ENCODE assay signal across 31 cellular contexts in genomic region chr11:110564676-110565343, GRCh38.
DNase-seq lines count a peak whose midpoint lies in the region; ATAC-seq, FAIRE-seq and TF ChIP-seq lines count a peak whose summit lies in the region.
"Had no signal": no experiment of that assay in that cellular context is flagged by ENCODE, and none has a peak within 500 bp of the region (broad histone marks: within the 10 kb centered on the region; RNA-seq: fewer than 3 reads in every experiment).

No MANE protein-coding gene starts in this region.

- FAIRE-seq in H1 (lab: Jason Lieb, UNC), result no peak
- FAIRE-seq: A204.1, GM18507, H54, pancreas, urothelium cell line had no signal

- H3K79me2 ChIP-seq in H1 (ENCODE audit: control insufficient read depth in 1 of 2, insufficient read depth in 2 of 2, low read length in 2 of 2), result no peaks in the 10 kb centered on the region

- peaks cover 28% of the 10 kb centered on the region for H3K4me1 Mint-ChIP-seq in Caco-2 (ENCODE audit: low read depth, unreplicated experiment)
- H3K4me1 Mint-ChIP-seq in mesothelial cell of epicardium, result peaks cover 51% of the 10 kb centered on the region
- H3K4me1 Mint-ChIP-seq: activated naive CD4-positive, alpha-beta T cell treated with anti-CD3 and anti-CD28 coated beads, Interleukin-2, amount 50 U/mL, for 24 hours; CD4-positive, alpha-beta memory T cell had no signal

- TF ChIP-seq EP300 in H1 (IDR thresholded peaks at IDR 0.05; ENCODE audit: borderline replicate concordance in 1 of 2, low read depth in 2 of 2, low read length in 2 of 2), result no peak

- no peaks in the 10 kb centered on the region; the same call in 1 of the 2 replicates for H3K23me2 ChIP-seq in H1 (ENCODE audit: low read depth, low read length)

- H3K4me3 Mint-ChIP-seq in Caco-2 (ENCODE audit: unreplicated experiment) (peak overlapping the region; percentile 28), mesothelial cell of epicardium (peak overlapping the region; percentile 5)
- H3K4me3 Mint-ChIP-seq: activated naive CD4-positive, alpha-beta T cell treated with anti-CD3 and anti-CD28 coated beads, Interleukin-2, amount 50 U/mL, for 24 hours; brain; CD4-positive, alpha-beta memory T cell; dendritic cell treated with granulocyte-macrophage colony-stimulating factor and Interleukin-4, amounts not matched to agents 40 ng/mL and 50 ng/mL, for 4 days; natural killer cell treated with Interleukin-12 subunit alpha and Interleukin-12 subunit beta and Interleukin-15 and Interleukin-18, amount 100 ng/mL, for 72 hours; stimulated activated naive CD8-positive, alpha-beta T cell treated with anti-CD3 and anti-CD28 coated beads, Interleukin-15, Interleukin-2, amounts not matched to agents 100 ng/mL and 50 ng/mL, for 24 hours had no signal

- H3K36me3 ChIP-seq in Caco-2 (ENCODE audit: control insufficient read depth, insufficient read depth, low read length) (no peaks in the 10 kb centered on the region), HUES48 (ENCODE audit: control insufficient read depth, insufficient read depth, low read length) (no peaks in the 10 kb centered on the region), H1 (ENCODE audit: control insufficient read depth in 2 of 4, insufficient read depth in 4 of 4, low read length in 3 of 4) (no peaks in the 10 kb centered on the region)
- H3K36me3 ChIP-seq: MG63, pancreas had no signal

- no peak for ATAC-seq in HG03469 (IDR thresholded peaks at IDR 0.05; ENCODE audit: unreplicated experiment)
- ATAC-seq in HG02870 (IDR thresholded peaks at IDR 0.05; ENCODE audit: unreplicated experiment), result no peak
- ATAC-seq: pancreas, PC-3 had no signal

- H3K79me1 ChIP-seq in H1 (ENCODE audit: low read depth, low read length), result no peaks in the 10 kb centered on the region

- no peak overlapping the region for H3K56ac ChIP-seq in H1 (replicated peaks; ENCODE audit: insufficient read length, low read depth, low read length)

- no peak overlapping the region for H4K8ac ChIP-seq in H1 (ENCODE audit: extremely low read depth, insufficient read depth, low read length)

- no peak for TF ChIP-seq CTCF in Caco-2 (IDR thresholded peaks at IDR 0.05; ENCODE audit: insufficient read depth in 1 of 2, low read depth in 1 of 2, low read length in 1 of 2, severe bottlenecking in 1 of 2, unreplicated experiment in 1 of 2)
- TF ChIP-seq CTCF in H1 (IDR thresholded peaks at IDR 0.05; ENCODE audit: control extremely low read depth in 1 of 3, insufficient read depth in 1 of 3, low read depth in 1 of 3, low read length in 3 of 3), result no peak
- no peak for TF ChIP-seq CTCF in mesothelial cell of epicardium (IDR thresholded peaks at IDR 0.05; ENCODE audit: unreplicated experiment)

- H3K27me3 Mint-ChIP-seq in Caco-2 (ENCODE audit: insufficient read depth, unreplicated experiment) (peaks cover 9% of the 10 kb centered on the region), mesothelial cell of epicardium (ENCODE audit: low read depth) (no peaks in the 10 kb centered on the region)

- TF ChIP-seq POLR2A in H1 (IDR thresholded peaks at IDR 0.05; ENCODE audit: control extremely low read depth in 1 of 2, low read depth in 2 of 2, low read length in 2 of 2), result no peak

- POLR2A ChIA-PET in Caco-2 (lab: Charles Lee) (no interaction called here), H1 (lab: Charles Lee; ENCODE audit: partially characterized antibody) (no interaction called here)

- H3K27ac ChIP-seq in HUES48 (ENCODE audit: low read depth, low read length) (peak overlapping the region; percentile 54), H1 (ENCODE audit: low read depth, low read length) (no peak overlapping the region)
- H3K27ac ChIP-seq: pancreas, skin epidermis, testis had no signal

- CTCF ChIA-PET in Caco-2 (lab: Charles Lee) (interaction anchor here (0.8 to 1.1 kb wide), 3 partner anchors 18 to 129 kb away, joined by 3 to 7 read pairs (median 7); no protein-coding TSS in a partner anchor), H1 (lab: Charles Lee; ENCODE audit: partially characterized antibody) (interaction anchor here (1.0 to 2.1 kb wide), 4 partner anchors 9 to 858 kb away, joined by 3 to 6 read pairs (median 5); no protein-coding TSS in a partner anchor)

- H2BK15ac ChIP-seq in H1 (ENCODE audit: low read length), result peak overlapping the region; percentile 88; the same call in 1 of the 2 replicates

- 51% methylated on average over 8 of the region's 8 CpGs; no CpG with 5 or more reads in 1 of the 2 experiments for WGBS in H1 (ENCODE audit: extremely low coverage in 1 of 2, insufficient coverage in 1 of 2, insufficient read length in 1 of 2, insufficient replicate concordance in 2 of 2, low coverage in 1 of 2, low lambda C conversion rate in 2 of 2, missing lambda C conversion rate in 1 of 2), 2 experiments

- intact Hi-C loops in Caco-2 (cut with micrococcal nuclease; ENCODE audit: unreplicated experiment), result loop anchor here (1.0 to 10.0 kb wide), 4 partner anchors 17 to 360 kb away; partner anchors contain the start of gene ARHGAP20

- H3K4ac ChIP-seq in H1 (replicated peaks; ENCODE audit: insufficient read length, low read depth, low read length), result no peak overlapping the region

- H3K18ac ChIP-seq in H1 (ENCODE audit: extremely low read depth, low read length), result no peak overlapping the region; the same call in 1 of the 2 replicates

- H3K9ac ChIP-seq in HUES48 (ENCODE audit: low read depth, low read length) (no peak overlapping the region), H1 (replicated peaks in 1 of 4; ENCODE audit: extremely low read depth in 1 of 4, low read depth in 3 of 4, low read length in 3 of 4) (no peak overlapping the region)

- H2AK5ac ChIP-seq in H1 (ENCODE audit: low read depth, low read length), result no peak overlapping the region

- TF ChIP-seq RAD21 in H1 (IDR thresholded peaks at IDR 0.05 in 1 of 2, conservative IDR thresholded peaks at IDR 0.05 in 1 of 2; ENCODE audit: low read depth in 2 of 2, low read length in 2 of 2), result no peak

- H3K27ac Mint-ChIP-seq in Caco-2 (ENCODE audit: unreplicated experiment) (peak overlapping the region; percentile 25), mesothelial cell of epicardium (peak overlapping the region; percentile 83)
- H3K27ac Mint-ChIP-seq: activated naive CD4-positive, alpha-beta T cell treated with anti-CD3 and anti-CD28 coated beads, Interleukin-2, amount 50 U/mL, for 24 hours; activated T-helper 2 cell treated with anti-CD3 and anti-CD28 coated beads, Interferon-gamma antibody, Interleukin-2, Interleukin-4, amounts not matched to agents 10 μg/mL and 5 μg/mL and 100 μg/mL, durations not matched to agents 14 hours and 24 hours and 36 hours; CD4-positive, alpha-beta memory T cell; dendritic cell treated with granulocyte-macrophage colony-stimulating factor and Interleukin-4, amounts not matched to agents 40 ng/mL and 50 ng/mL, for 4 days; natural killer cell treated with Interleukin-12 subunit alpha and Interleukin-12 subunit beta and Interleukin-15 and Interleukin-18, amount 100 ng/mL, for 72 hours; stimulated activated naive CD8-positive, alpha-beta T cell treated with anti-CD3 and anti-CD28 coated beads, Interleukin-15, Interleukin-2, amounts not matched to agents 100 ng/mL and 50 ng/mL, for 24 hours had no signal

- peak overlapping the region; percentile 55; the same call in 1 of the 2 replicates for H2BK5ac ChIP-seq in H1 (ENCODE audit: low read depth, low read length)

- no peak overlapping the region for H2BK120ac ChIP-seq in H1 (replicated peaks; ENCODE audit: low read depth, low read length)

- no peaks in the 10 kb centered on the region for H3K9me3 ChIP-seq in Caco-2
- H3K9me3 ChIP-seq in HUES48 (ENCODE audit: control insufficient read depth, insufficient read depth, low read length), result no peaks in the 10 kb centered on the region
- no peaks in the 10 kb centered on the region for H3K9me3 ChIP-seq in H1 (ENCODE audit: insufficient read depth in 2 of 2, low read depth in 1 of 2, low read length in 1 of 2)
- H3K9me3 ChIP-seq: MG63, pancreas, testis had no signal

- H3K9me3 Mint-ChIP-seq in Caco-2 (ENCODE audit: unreplicated experiment) (no peaks in the 10 kb centered on the region), mesothelial cell of epicardium (no peaks in the 10 kb centered on the region)
- H3K9me3 Mint-ChIP-seq: activated naive CD4-positive, alpha-beta T cell treated with anti-CD3 and anti-CD28 coated beads, Interleukin-2, amount 50 U/mL, for 24 hours; activated T-helper 2 cell treated with anti-CD3 and anti-CD28 coated beads, Interferon-gamma antibody, Interleukin-2, Interleukin-4, amounts not matched to agents 10 μg/mL and 5 μg/mL and 100 μg/mL, durations not matched to agents 14 hours and 24 hours and 36 hours; brain; CD4-positive, alpha-beta memory T cell; dendritic cell treated with granulocyte-macrophage colony-stimulating factor and Interleukin-4, amounts not matched to agents 40 ng/mL and 50 ng/mL, for 4 days; natural killer cell treated with Interleukin-12 subunit alpha and Interleukin-12 subunit beta and Interleukin-15 and Interleukin-18, amount 100 ng/mL, for 72 hours had no signal

- H3K14ac ChIP-seq in H1 (ENCODE audit: insufficient read length), result no peak overlapping the region

- no peaks in the 10 kb centered on the region; the same call in 1 of the 2 replicates for H3K27me3 ChIP-seq in Caco-2 (replicated peaks; ENCODE audit: control insufficient read depth, insufficient read depth, low read length)
- H3K27me3 ChIP-seq in HUES48 (ENCODE audit: control insufficient read depth, insufficient read depth, low read length), result no peaks in the 10 kb centered on the region
- no peaks in the 10 kb centered on the region; a peak in 1 of 7 replicates for H3K27me3 ChIP-seq in H1 (replicated peaks in 1 of 4; ENCODE audit: control insufficient read depth in 3 of 4, extremely low read depth in 1 of 4, insufficient read depth in 3 of 4, low read length in 3 of 4)
- H3K27me3 ChIP-seq: pancreas, testis had no signal

- H2BK20ac ChIP-seq in H1 (ENCODE audit: low read length), result peak overlapping the region; percentile 80; the same call in 1 of the 2 replicates

- no peak overlapping the region for H4K91ac ChIP-seq in H1 (replicated peaks; ENCODE audit: insufficient read length, low read length)

- H3K36me3 Mint-ChIP-seq in Caco-2 (ENCODE audit: insufficient read depth, unreplicated experiment) (peaks cover 7% of the 10 kb centered on the region), mesothelial cell of epicardium (no peaks in the 10 kb centered on the region)
- H3K36me3 Mint-ChIP-seq: activated naive CD4-positive, alpha-beta T cell treated with anti-CD3 and anti-CD28 coated beads, Interleukin-2, amount 50 U/mL, for 24 hours; brain; CD4-positive, alpha-beta memory T cell; natural killer cell treated with Interleukin-12 subunit alpha and Interleukin-12 subunit beta and Interleukin-15 and Interleukin-18, amount 100 ng/mL, for 72 hours had no signal

- H4K20me1 ChIP-seq in H1 (replicated peaks in 1 of 2; ENCODE audit: control insufficient read depth in 1 of 2, insufficient read depth in 2 of 2, low read length in 2 of 2), result no peaks in the 10 kb centered on the region

- H3K4me3 ChIP-seq in Caco-2 (ENCODE audit: low read depth, low read length) (no peak overlapping the region), HUES48 (ENCODE audit: low read depth, low read length) (0 out of 2 replicates have a peak overlapping the region, but pooled peaks have one; percentile 29), H1 (ENCODE audit: extremely low read depth in 1 of 4, insufficient read depth in 2 of 4, low read depth in 3 of 4, low read length in 4 of 4) (peak overlapping the region in 1 of 4 experiments; percentile 5; a peak in 1 of 8 replicates)
- H3K4me3 ChIP-seq: MG63, pancreas, skin epidermis, testis had no signal

- DNase-seq in Caco-2, result no peak
- no peak for DNase-seq in H1 (ENCODE audit: low read depth in 1 of 2, low spot score in 2 of 2)
- DNase-seq in mesothelial cell of epicardium (ENCODE audit: low spot score in 2 of 2, unreplicated experiment in 2 of 2), result no peak
- DNase-seq in EL, result no peak
- DNase-seq in C1 segment of cervical spinal cord (lab: John Stamatoyannopoulos, UW), result no peak
- DNase-seq: activated CD4-positive, alpha-beta T cell treated with anti-CD3 and anti-CD28 coated beads for 48 hours; AML-193; amniotic stem cell; NCI-H1105; NCI-H1930; pancreas; PC-3; retina; Right ventricle myocardium superior had no signal

- 0 out of 2 replicates have a peak overlapping the region, but pooled peaks have one; percentile 6 for H2AFZ ChIP-seq in H1 (ENCODE audit: low read length)

- no peak overlapping the region for H4K5ac ChIP-seq in H1 (ENCODE audit: insufficient read length, low read depth, low read length)

- BruUV-seq in Caco-2 (replicated peaks; lab: Mats Ljungman, UMichigan), result no TSS peak

- H3K4me1 ChIP-seq in Caco-2, result peaks cover 20% of the 10 kb centered on the region
- H3K4me1 ChIP-seq in HUES48 (ENCODE audit: control insufficient read depth, insufficient read depth, low read length), result peaks cover 12% of the 10 kb centered on the region
- peaks cover 0 to 14% (median 6%) of the 10 kb centered on the region in 4 experiments; a peak in 4 of 7 replicates for H3K4me1 ChIP-seq in H1 (replicated peaks in 1 of 4; ENCODE audit: control insufficient read depth in 3 of 4, insufficient read depth in 4 of 4, low read length in 3 of 4)
- H3K4me1 ChIP-seq: pancreas had no signal

- no peak overlapping the region for H3K23ac ChIP-seq in H1 (ENCODE audit: insufficient read length)

- H2BK12ac ChIP-seq in H1 (ENCODE audit: low read depth, low read length), result peak overlapping the region; percentile 86

- H3K4me2 ChIP-seq in H1 (ENCODE audit: insufficient read depth in 1 of 2, low read depth in 2 of 2, low read length in 2 of 2), result peak overlapping the region; percentile 25 to 29
